ENCODE assay signal across 20 cellular contexts in genomic region chr2:127096280-127096679, GRCh38. TPM values are rescaled to one million over a fixed set of nuclear protein-coding genes. Genes with fewer than 3 reads are reported as not detected.
DNase-seq lines count a peak whose midpoint lies in the region; TF ChIP-seq lines count a peak whose summit lies in the region.
"Had no signal": no experiment of that assay in that cellular context is flagged by ENCODE, and none has a peak within 500 bp of the region (broad histone marks: within the 10 kb centered on the region; RNA-seq: fewer than 3 reads in every experiment).

No MANE protein-coding gene starts in this region.

- H3K4me3 ChIP-seq in esophagus squamous epithelium (no peak overlapping the region), neuronal stem cell (ENCODE audit: low read length in 2 of 2) (no peak overlapping the region), thyroid gland (replicated peaks in 1 of 3) (no peak overlapping the region), WERI-Rb-1 (ENCODE audit: low read depth, low read length) (no peak overlapping the region)
- H3K4me3 ChIP-seq: ascending aorta, skin epidermis had no signal

- 73 to 85% methylated on average over 6 to 9 of the region's 9 CpGs for WGBS in esophagus squamous epithelium, 2 donors
- no CpG with 5 or more reads among the region's 9 CpGs for WGBS in neuronal stem cell (ENCODE audit: extremely low coverage in 2 of 2, insufficient read length in 2 of 2, insufficient replicate concordance in 1 of 2), 2 donors
- WGBS in thyroid gland, 2 donors, result 90 to 93% methylated on average over 7 to 9 of the region's 9 CpGs

- no peak overlapping the region for H3K18ac ChIP-seq in neuronal stem cell (ENCODE audit: low read length)

- H3K36me3 ChIP-seq in esophagus squamous epithelium (no peaks in the 10 kb centered on the region), neuronal stem cell (replicated peaks in 1 of 2; ENCODE audit: control insufficient read depth in 2 of 2, insufficient read depth in 2 of 2, low read length in 2 of 2) (no peaks in the 10 kb centered on the region), thyroid gland (no peaks in the 10 kb centered on the region), WERI-Rb-1 (peaks cover 12% of the 10 kb centered on the region)
- H3K36me3 ChIP-seq: ascending aorta had no signal

- H3K4me1 ChIP-seq in esophagus squamous epithelium (peaks cover 0 to 78% (median 28%) of the 10 kb centered on the region in 3 donors), neuronal stem cell (ENCODE audit: control insufficient read depth in 2 of 2, insufficient read depth in 1 of 2, low read depth in 1 of 2, low read length in 2 of 2) (peaks cover 7 to 35% of the 10 kb centered on the region in 2 donors), thyroid gland (peaks cover 32 to 53% of the 10 kb centered on the region in 2 donors)

- H3K27ac ChIP-seq in esophagus squamous epithelium (peak overlapping the region in 3 of 4 donors; percentile 33 to 58 (median 40)), neuronal stem cell (replicated peaks; ENCODE audit: low read length) (no peak overlapping the region), thyroid gland (peak overlapping the region in 2 of 3 donors; percentile 92 to 95), WERI-Rb-1 (no peak overlapping the region)
- H3K27ac ChIP-seq: ascending aorta, C4-2B, foreskin keratinocyte had no signal

- no peak overlapping the region for H2BK120ac ChIP-seq in neuronal stem cell (ENCODE audit: low read depth, low read length)

- no peak overlapping the region for H3K4me3 Mint-ChIP-seq in activated CD4-positive, alpha-beta memory T cell treated with anti-CD3 and anti-CD28 coated beads for 36 hours
- H3K4me3 Mint-ChIP-seq in activated CD4-positive, alpha-beta memory T cell treated with anti-CD3 and anti-CD28 coated beads, Interleukin-2, amount 10 ng/mL, durations not matched to agents 7 days and 5 days, result no peak overlapping the region

- no peak overlapping the region for H3K4me2 ChIP-seq in neuronal stem cell (ENCODE audit: insufficient read depth, low read length, poor library complexity, severe bottlenecking)

- no peak overlapping the region for H4K91ac ChIP-seq in neuronal stem cell (ENCODE audit: low read depth, low read length, poor library complexity)

- no peak overlapping the region for H4K8ac ChIP-seq in neuronal stem cell (ENCODE audit: low read depth, low read length)

- H2BK5ac ChIP-seq in neuronal stem cell (ENCODE audit: low read length), result peak overlapping the region; percentile 26

- no peak overlapping the region for H3K27ac Mint-ChIP-seq in activated CD4-positive, alpha-beta memory T cell treated with anti-CD3 and anti-CD28 coated beads for 36 hours
- H3K27ac Mint-ChIP-seq in activated CD4-positive, alpha-beta memory T cell treated with anti-CD3 and anti-CD28 coated beads, Interleukin-2, amount 10 ng/mL, durations not matched to agents 7 days and 5 days, result no peak overlapping the region

- no peak overlapping the region for H3K14ac ChIP-seq in neuronal stem cell (ENCODE audit: low read length)

- peaks cover 4% of the 10 kb centered on the region for H3K27me3 Mint-ChIP-seq in activated CD4-positive, alpha-beta memory T cell treated with anti-CD3 and anti-CD28 coated beads for 36 hours
- peaks cover 3% of the 10 kb centered on the region for H3K27me3 Mint-ChIP-seq in activated CD4-positive, alpha-beta memory T cell treated with anti-CD3 and anti-CD28 coated beads, Interleukin-2, amount 10 ng/mL, durations not matched to agents 7 days and 5 days

- TF ChIP-seq POLR2A in esophagus squamous epithelium (IDR thresholded peaks at IDR 0.05) (no peak), thyroid gland (IDR thresholded peaks at IDR 0.05) (no peak)

- H2AK5ac ChIP-seq in neuronal stem cell (ENCODE audit: low read depth, low read length), result peak overlapping the region; percentile 82

- H3K36me3 Mint-ChIP-seq in activated CD4-positive, alpha-beta memory T cell treated with anti-CD3 and anti-CD28 coated beads for 36 hours, result no peaks in the 10 kb centered on the region
- H3K36me3 Mint-ChIP-seq in activated CD4-positive, alpha-beta memory T cell treated with anti-CD3 and anti-CD28 coated beads, Interleukin-2, amount 10 ng/mL, durations not matched to agents 7 days and 5 days (ENCODE audit: low read depth), result no peaks in the 10 kb centered on the region

- H3K4ac ChIP-seq in neuronal stem cell (ENCODE audit: low read length), result no peak overlapping the region

- DNase-seq in activated CD4-positive, alpha-beta memory T cell treated with anti-CD3 and anti-CD28 coated beads for 36 hours, result peak; percentile 26
- DNase-seq in activated CD4-positive, alpha-beta memory T cell treated with anti-CD3 and anti-CD28 coated beads, Interleukin-2, amount 10 ng/mL, durations not matched to agents 7 days and 5 days, result no peak
- DNase-seq in esophagus squamous epithelium (lab: John Stamatoyannopoulos, UW), result no peak
- DNase-seq in neuronal stem cell (ENCODE audit: low spot score), result no peak
- no peak for DNase-seq in thyroid gland
- DNase-seq in WERI-Rb-1, result no peak
- no peak for DNase-seq in amniotic stem cell (lab: John Stamatoyannopoulos, UW)
- no peak for DNase-seq in GM13977 (ENCODE audit: low spot score)
- DNase-seq: 8988T; activated effector memory CD4-positive, alpha-beta T cell treated with anti-CD3 and anti-CD28 coated beads, Interleukin-2, amount 50 U/mL, for 16 hours; foreskin keratinocyte; GF-D8; Karpas-422; NCI-H1105 treated with DMSO at 0.1 percent for 48 hours; NCI-H526; stimulated activated CD4-positive, alpha-beta T cell treated with anti-CD3 and anti-CD28 coated beads, Interleukin-4, amount 100 ng/mL, for 24 hours; T-helper 9 cell had no signal

- no peak overlapping the region for H3K9ac ChIP-seq in neuronal stem cell (ENCODE audit: low read depth, low read length, poor library complexity)

- H3K4me1 Mint-ChIP-seq in activated CD4-positive, alpha-beta memory T cell treated with anti-CD3 and anti-CD28 coated beads for 36 hours (ENCODE audit: low read depth), result no peaks in the 10 kb centered on the region
- no peaks in the 10 kb centered on the region for H3K4me1 Mint-ChIP-seq in activated CD4-positive, alpha-beta memory T cell treated with anti-CD3 and anti-CD28 coated beads, Interleukin-2, amount 10 ng/mL, durations not matched to agents 7 days and 5 days

- in situ Hi-C loops in GM13977 (cut with MboI; ENCODE audit: low pct_unique_long_range_greater_than_20kb, low sequenced_read_pairs, unreplicated experiment), result no loop called here

- POLR2A ChIA-PET in activated CD4-positive, alpha-beta memory T cell treated with anti-CD3 and anti-CD28 coated beads for 36 hours (lab: Charles Lee), result interaction anchor here (2.4 kb wide), 1 partner anchor 14 kb away, joined by 7 read pairs; no protein-coding TSS in a partner anchor
- POLR2A ChIA-PET in activated CD4-positive, alpha-beta memory T cell treated with anti-CD3 and anti-CD28 coated beads, Interleukin-2, amount 10 ng/mL, durations not matched to agents 7 days and 5 days (lab: Charles Lee), result no interaction called here

- no peak overlapping the region for H3K23ac ChIP-seq in neuronal stem cell (ENCODE audit: low read depth, low read length, poor library complexity)

- TF ChIP-seq CTCF in esophagus squamous epithelium (IDR thresholded peaks at IDR 0.05) (no peak), thyroid gland (IDR thresholded peaks at IDR 0.05) (no peak), WERI-Rb-1 (IDR thresholded peaks at IDR 0.05; ENCODE audit: low read depth, low read length) (no peak), GM13977 (IDR thresholded peaks at IDR 0.05; ENCODE audit: extremely low read depth, insufficient read depth, missing control alignments) (no peak)

- H3K9me3 ChIP-seq in esophagus squamous epithelium, result no peaks in the 10 kb centered on the region
- H3K9me3 ChIP-seq in neuronal stem cell (replicated peaks in 1 of 2; ENCODE audit: control insufficient read depth in 2 of 2, insufficient read depth in 1 of 2, low read depth in 1 of 2, low read length in 2 of 2), result no peaks in the 10 kb centered on the region
- no peaks in the 10 kb centered on the region for H3K9me3 ChIP-seq in thyroid gland
- H3K9me3 ChIP-seq in WERI-Rb-1 (ENCODE audit: severe bottlenecking), result no peaks in the 10 kb centered on the region
- H3K9me3 ChIP-seq: ascending aorta had no signal

- H3K79me1 ChIP-seq in neuronal stem cell (ENCODE audit: low read depth, low read length), result peaks cover 12% of the 10 kb centered on the region

- intact Hi-C loops in activated CD4-positive, alpha-beta memory T cell treated with anti-CD3 and anti-CD28 coated beads for 36 hours (cut with micrococcal nuclease), result no loop called here
- intact Hi-C loops in esophagus squamous epithelium (cut with DNase I), result no loop called here
- intact Hi-C loops in thyroid gland (cut with DNase I), result no loop called here

- CTCF ChIA-PET in activated CD4-positive, alpha-beta memory T cell treated with anti-CD3 and anti-CD28 coated beads for 36 hours (lab: Charles Lee), result interaction anchor here (0.6 kb wide), 1 partner anchor 29 kb away, joined by 6 read pairs; no protein-coding TSS in a partner anchor
- CTCF ChIA-PET in activated CD4-positive, alpha-beta memory T cell treated with anti-CD3 and anti-CD28 coated beads, Interleukin-2, amount 10 ng/mL, durations not matched to agents 7 days and 5 days (lab: Charles Lee), result no interaction called here

- H2AFZ ChIP-seq in neuronal stem cell (ENCODE audit: low read length), result no peak overlapping the region

- H3K9me3 Mint-ChIP-seq in activated CD4-positive, alpha-beta memory T cell treated with anti-CD3 and anti-CD28 coated beads for 36 hours, result no peaks in the 10 kb centered on the region
- H3K9me3 Mint-ChIP-seq in activated CD4-positive, alpha-beta memory T cell treated with anti-CD3 and anti-CD28 coated beads, Interleukin-2, amount 10 ng/mL, durations not matched to agents 7 days and 5 days, result no peaks in the 10 kb centered on the region

- no peak overlapping the region for H2BK12ac ChIP-seq in neuronal stem cell (ENCODE audit: low read length)

- H3K27me3 ChIP-seq in esophagus squamous epithelium, result no peaks in the 10 kb centered on the region
- no peaks in the 10 kb centered on the region for H3K27me3 ChIP-seq in neuronal stem cell (ENCODE audit: control insufficient read depth in 3 of 3, insufficient read depth in 3 of 3, low read depth in 1 of 3, low read length in 3 of 3)
- no peaks in the 10 kb centered on the region for H3K27me3 ChIP-seq in thyroid gland
- H3K27me3 ChIP-seq in WERI-Rb-1 (ENCODE audit: insufficient read depth, low read depth, severe bottlenecking), result no peaks in the 10 kb centered on the region
- H3K27me3 ChIP-seq: ascending aorta, foreskin keratinocyte had no signal

- no peak overlapping the region for H2BK15ac ChIP-seq in neuronal stem cell (ENCODE audit: low read length)

RNA-seq across cellular contexts. Expression of gene BIN1, which starts 10.7 kb away (rescaled TPM):
- total RNA-seq in activated CD4-positive, alpha-beta memory T cell treated with anti-CD3 and anti-CD28 coated beads for 36 hours, result 10 to 100 TPM; 55.4 to 58.2 TPM
- 100 to 1,000 TPM; 130 to 131 TPM for total RNA-seq in activated CD4-positive, alpha-beta memory T cell treated with anti-CD3 and anti-CD28 coated beads, Interleukin-2, amount 10 ng/mL, durations not matched to agents 7 days and 5 days
- 10 to 100 TPM; 10.8 to 23.3 (median 15.5) TPM for total RNA-seq in esophagus squamous epithelium
- polyA plus RNA-seq in neuronal stem cell (2013, experiment 1 of 2), result 58.5 TPM
- 59.1 TPM for polyA plus RNA-seq in neuronal stem cell (2013, experiment 2 of 2)
- 10 to 100 TPM; 49.2 to 68.3 (median 64.2) TPM for total RNA-seq in thyroid gland

Comparison
In these comparisons a context has a peak if more than half of its experiments do, and no peak if none do; other contexts are left out.
1. H3K27ac ChIP-seq: peak in esophagus squamous epithelium (3 of 4) and thyroid gland (2 of 3); none in neuronal stem cell (single experiment) and WERI-Rb-1 (single experiment).